ENCODE assay signal across 13 cellular contexts in the genomic region with DNA sequence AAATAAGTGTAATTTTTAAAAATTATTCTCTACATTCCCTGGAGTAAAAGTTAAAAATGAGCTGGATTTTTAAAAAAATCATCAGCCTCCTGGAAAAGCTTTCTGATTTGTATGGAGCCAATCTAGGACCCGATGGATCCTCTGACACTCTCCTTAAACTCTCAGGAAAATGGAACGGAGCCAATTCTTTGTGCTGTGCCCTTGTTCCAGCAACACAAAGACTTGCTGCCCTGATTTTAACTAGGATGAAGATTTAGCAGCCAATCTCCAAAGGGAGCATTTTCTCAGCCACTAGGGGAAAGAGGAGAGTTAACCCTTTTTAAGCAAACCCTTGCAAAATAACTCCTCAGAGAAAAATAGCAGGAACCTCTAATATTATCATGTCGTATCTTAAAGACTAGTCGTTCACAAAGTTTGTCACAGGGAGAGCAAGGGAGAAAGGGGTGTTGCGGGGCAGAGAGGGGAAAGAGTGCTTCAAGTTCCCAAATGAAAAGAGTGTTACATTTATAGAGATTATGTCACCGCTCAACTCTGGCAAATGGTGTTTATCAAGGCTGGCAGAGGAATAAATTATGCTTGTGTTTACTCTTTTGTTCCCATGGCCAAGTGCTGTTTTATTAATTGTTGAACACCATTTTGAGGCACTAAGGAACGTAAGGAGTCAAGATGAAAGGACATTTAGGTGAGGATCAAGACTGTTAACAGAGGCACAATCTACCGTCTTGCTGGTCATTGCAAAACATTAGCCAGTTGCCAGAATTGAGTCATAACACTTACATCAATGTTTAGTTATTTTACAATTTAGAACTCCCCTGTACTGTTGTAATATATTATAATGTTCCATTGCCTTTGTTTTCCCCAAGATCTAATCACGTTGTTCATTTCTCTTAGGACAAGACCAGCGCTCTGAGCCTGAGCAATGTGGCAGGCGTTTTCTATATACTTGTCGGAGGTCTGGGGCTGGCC.
DNase-seq lines count a peak whose midpoint lies in the region; TF ChIP-seq lines count a peak whose summit lies in the region.
"Had no signal": no experiment of that assay in that cellular context is flagged by ENCODE, and none has a peak within 500 bp of the region (broad histone marks: within the 10 kb centered on the region; RNA-seq: fewer than 3 reads in every experiment).

No MANE protein-coding gene starts in this region.

- no peak overlapping the region for H3K4me3 Mint-ChIP-seq in mesothelial cell of epicardium
- H3K4me3 Mint-ChIP-seq: activated CD8-positive, alpha-beta memory T cell treated with anti-CD3 and anti-CD28 coated beads, Interleukin-2, amount 10 ng/mL, durations not matched to agents 7 days and 5 days; CD8-positive, alpha-beta T cell; naive thymus-derived CD8-positive, alpha-beta T cell had no signal

- no peaks in the 10 kb centered on the region for H3K27me3 Mint-ChIP-seq in mesothelial cell of epicardium (ENCODE audit: low read depth)
- H3K27me3 Mint-ChIP-seq: activated CD8-positive, alpha-beta memory T cell treated with anti-CD3 and anti-CD28 coated beads, Interleukin-2, amount 10 ng/mL, durations not matched to agents 7 days and 5 days; naive thymus-derived CD8-positive, alpha-beta T cell had no signal

- no peak overlapping the region for H3K27ac Mint-ChIP-seq in mesothelial cell of epicardium
- H3K27ac Mint-ChIP-seq: activated CD8-positive, alpha-beta memory T cell treated with anti-CD3 and anti-CD28 coated beads, Interleukin-2, amount 10 ng/mL, durations not matched to agents 7 days and 5 days; CD8-positive, alpha-beta T cell; naive thymus-derived CD8-positive, alpha-beta T cell had no signal

- no peak for TF ChIP-seq CTCF in mesothelial cell of epicardium (IDR thresholded peaks at IDR 0.05; ENCODE audit: unreplicated experiment)

- peaks cover 1% of the 10 kb centered on the region for H3K4me1 Mint-ChIP-seq in mesothelial cell of epicardium
- H3K4me1 Mint-ChIP-seq: activated CD8-positive, alpha-beta memory T cell treated with anti-CD3 and anti-CD28 coated beads, Interleukin-2, amount 10 ng/mL, durations not matched to agents 7 days and 5 days; naive thymus-derived CD8-positive, alpha-beta T cell had no signal

- DNase-seq in Ammon's horn (ENCODE audit: low spot score) (peak; percentile 11), NCI-H82 (lab: John Stamatoyannopoulos, UW) (peak; percentile 63), fibroblast of the conjunctiva (ENCODE audit: low read depth) (peak; percentile 13), pons (ENCODE audit: low spot score) (peak; percentile 32), mesothelial cell of epicardium (ENCODE audit: low spot score in 2 of 2, unreplicated experiment in 2 of 2) (no peak), DMS53 (lab: John Stamatoyannopoulos, UW) (no peak), midbrain (lab: John Stamatoyannopoulos, UW) (no peak)
- DNase-seq in activated CD4-positive, alpha-beta T cell treated with anti-CD3 and anti-CD28 coated beads for 4 hours, result no peak
- DNase-seq: activated CD8-positive, alpha-beta memory T cell treated with anti-CD3 and anti-CD28 coated beads, Interleukin-2, amount 10 ng/mL, durations not matched to agents 7 days and 5 days; CD8-positive, alpha-beta T cell; naive thymus-derived CD8-positive, alpha-beta T cell; NCI-H226; SHP77 treated with DMSO at 0.1 percent for 48 hours had no signal

- H3K36me3 Mint-ChIP-seq in mesothelial cell of epicardium, result no peaks in the 10 kb centered on the region
- H3K36me3 Mint-ChIP-seq: activated CD8-positive, alpha-beta memory T cell treated with anti-CD3 and anti-CD28 coated beads, Interleukin-2, amount 10 ng/mL, durations not matched to agents 7 days and 5 days; CD8-positive, alpha-beta T cell; naive thymus-derived CD8-positive, alpha-beta T cell had no signal

- H3K9me3 Mint-ChIP-seq in mesothelial cell of epicardium, result peaks cover 23% of the 10 kb centered on the region
- H3K9me3 Mint-ChIP-seq: CD8-positive, alpha-beta T cell; naive thymus-derived CD8-positive, alpha-beta T cell had no signal

Comparison
In these comparisons a context has a peak if more than half of its experiments do, and no peak if none do; other contexts are left out.
1. DNase-seq: peak in Ammon's horn (single experiment), NCI-H82 (single experiment), fibroblast of the conjunctiva (single experiment) and pons (single experiment); none in mesothelial cell of epicardium (0 of 2), DMS53 (single experiment), midbrain (single experiment) and activated CD4-positive, alpha-beta T cell treated with anti-CD3 and anti-CD28 coated beads for 4 hours (0 of 2).